8 cellular contexts compared by ENCODE assay signal in genomic region chr18:713135-713490, GRCh38. TPM values are rescaled to one million over a fixed set of nuclear protein-coding genes. Genes with fewer than 3 reads are reported as not detected.
DNase-seq lines count a peak whose midpoint lies in the region; FAIRE-seq and TF ChIP-seq lines count a peak whose summit lies in the region.

No MANE protein-coding gene starts in this region.

- no peak for DNase-seq in small intestine
- DNase-seq in DMS79 treated with DMSO at 0.1 percent for 48 hours (lab: John Stamatoyannopoulos, UW): no peak
- DNase-seq in KG1 (lab: John Stamatoyannopoulos, UW): no peak
- no peak for DNase-seq in NCI-H2196 (lab: John Stamatoyannopoulos, UW; ENCODE audit: unreplicated experiment)
- no peak for DNase-seq in HFFc6

- H3K4me3 Mint-ChIP-seq in activated naive CD8-positive, alpha-beta T cell: peak overlapping the region; percentile 58
- H3K4me3 Mint-ChIP-seq in HFFc6: no peak overlapping the region

- no peak for TF ChIP-seq CTCF in HFFc6 (IDR thresholded peaks at IDR 0.05)

- no peaks in the 10 kb centered on the region for H3K27me3 Mint-ChIP-seq in activated naive CD8-positive, alpha-beta T cell
- H3K27me3 Mint-ChIP-seq in HFFc6 (ENCODE audit: insufficient read depth): no peaks in the 10 kb centered on the region; the same call in none of the 2 replicates

- H3K27me3 ChIP-seq in HUES64 (ENCODE audit: insufficient read depth, low read length) (no peaks in the 10 kb centered on the region), small intestine (ENCODE audit: control insufficient read depth in 2 of 2, insufficient read depth in 2 of 2, low read length in 2 of 2) (no peaks in the 10 kb centered on the region)

- no peak for FAIRE-seq in small intestine (lab: Jason Lieb, UNC)

- no peak overlapping the region for H3K27ac Mint-ChIP-seq in activated naive CD8-positive, alpha-beta T cell
- H3K27ac Mint-ChIP-seq in HFFc6: no peak overlapping the region

- H3K36me3 Mint-ChIP-seq in activated naive CD8-positive, alpha-beta T cell: peaks cover 10% of the 10 kb centered on the region
- H3K36me3 Mint-ChIP-seq in HFFc6 (ENCODE audit: low read depth): peaks cover 12% of the 10 kb centered on the region

- peaks cover 49% of the 10 kb centered on the region for H3K4me1 Mint-ChIP-seq in activated naive CD8-positive, alpha-beta T cell (ENCODE audit: low read depth)
- peaks cover 50% of the 10 kb centered on the region for H3K4me1 Mint-ChIP-seq in HFFc6 (ENCODE audit: low read depth)

- H3K4me3 ChIP-seq in HUES64 (ENCODE audit: low read length) (peak overlapping the region; percentile 46), iPS-11a (ENCODE audit: low read depth, low read length) (peak overlapping the region; percentile 4), small intestine (ENCODE audit: low read depth in 1 of 2, low read length in 2 of 2) (peak overlapping the region; percentile 11 to 66)

- H3K9me3 Mint-ChIP-seq in activated naive CD8-positive, alpha-beta T cell (ENCODE audit: low read depth): no peaks in the 10 kb centered on the region
- no peaks in the 10 kb centered on the region for H3K9me3 Mint-ChIP-seq in HFFc6

- peak overlapping the region; percentile 38; the same call in 1 of the 2 replicates for H3K27ac ChIP-seq in HUES64 (ENCODE audit: low read depth, low read length)
- peak overlapping the region; percentile 78 to 88 for H3K27ac ChIP-seq in small intestine (ENCODE audit: low read depth in 1 of 2, low read length in 1 of 2)

- H3K4me1 ChIP-seq in HUES64 (ENCODE audit: insufficient read depth, low read length): 0 out of 2 replicates have a peak, but pooled peaks cover 3% of the 10 kb centered on the region
- no peaks in the 10 kb centered on the region for H3K4me1 ChIP-seq in small intestine (ENCODE audit: control insufficient read depth in 2 of 2, insufficient read depth in 1 of 2, low read depth in 1 of 2, low read length in 1 of 2)

- H3K9ac ChIP-seq in HUES64 (ENCODE audit: low read depth, low read length): peak overlapping the region; percentile 36

- H3K36me3 ChIP-seq in HUES64 (ENCODE audit: insufficient read depth, low read length) (peaks cover 7% of the 10 kb centered on the region), small intestine (ENCODE audit: control insufficient read depth in 2 of 2, insufficient read depth in 2 of 2, low read length in 2 of 2) (peaks cover 0 to under 1% of the 10 kb centered on the region in 2 donors)

- H3K9me3 ChIP-seq in HUES64 (ENCODE audit: insufficient read depth, low read depth, low read length) (no peaks in the 10 kb centered on the region), small intestine (ENCODE audit: control insufficient read depth, low read depth) (no peaks in the 10 kb centered on the region)

- 94% methylated on average over 23 of the region's 23 CpGs for WGBS in HUES64
- WGBS in small intestine, 3 donors: 42 to 81% (median 51%) methylated on average over 22 to 23 of the region's 23 CpGs

RNA-seq across cellular contexts. Expression of gene ENOSF1, which starts 0.7 kb away (rescaled TPM):
- polyA plus RNA-seq in HUES64 (2013, experiment 1 of 2): 23.1 TPM
- 27.4 TPM for polyA plus RNA-seq in HUES64 (2013, experiment 2 of 2)
- polyA plus RNA-seq in small intestine: 10 to 100 TPM; 35.4 to 78.3 (median 46.7) TPM
- 10 to 100 TPM in 4 of 6 experiments, 1 to 10 TPM in 2; 8.3 to 15.7 (median 12.4) TPM for total RNA-seq in HFFc6 (2021; fragmentation: NEBNext Ultra II Directional; extraction: Animal tissue kit (Norgen Biotek cat#: 25700))

RNA-seq across cellular contexts. Expression of gene TYMS, which starts 55.7 kb away (rescaled TPM):
- 185 TPM for polyA plus RNA-seq in HUES64 (2013, experiment 1 of 2)
- 175 TPM for polyA plus RNA-seq in HUES64 (2013, experiment 2 of 2)
- polyA plus RNA-seq in small intestine: 10 to 100 TPM in 1 of 3 donors, 1 to 10 TPM in 2; 6.2 to 56.6 (median 6.3) TPM
- total RNA-seq in HFFc6 (2021; fragmentation: NEBNext Ultra II Directional; extraction: Animal tissue kit (Norgen Biotek cat#: 25700)): 100 to 1,000 TPM in 5 of 6 experiments, 10 to 100 TPM in 1; 88.6 to 179 (median 153) TPM
